In genomic region chr18:77076111-77076510, GRCh38 we compare ENCODE assay signal across 24 cellular contexts.
"Had no signal": no experiment of that assay in that cellular context is flagged by ENCODE, and none has a peak within 500 bp of the region (broad histone marks: within the 10 kb centered on the region; RNA-seq: fewer than 3 reads in every experiment).

No MANE protein-coding gene starts in this region.

- H3K9me3 Mint-ChIP-seq: activated CD4-positive, alpha-beta memory T cell treated with anti-CD3 and anti-CD28 coated beads, Interleukin-2, amount 10 ng/mL, durations not matched to agents 7 days and 5 days; activated naive CD4-positive, alpha-beta T cell treated with anti-CD3 and anti-CD28 coated beads, Interleukin-2, amount 50 U/mL, for 24 hours; nephron progenitor cell; T-helper 1 cell treated with Interleukin-12 subunit alpha and Interleukin-12 subunit beta and Interleukin-4 antibody, amounts not matched to agents 30 μg/mL and 1 μg/mL, for 36 hours had no signal

- DNase-seq: activated CD4-positive, alpha-beta memory T cell treated with anti-CD3 and anti-CD28 coated beads, Interleukin-2, amount 10 ng/mL, durations not matched to agents 7 days and 5 days; activated CD4-positive, alpha-beta T cell treated with anti-CD3 and anti-CD28 coated beads for 4 hours; activated CD4-positive, CD25-positive, alpha-beta regulatory T cell; activated gamma-delta T cell treated with Interleukin-2 at 50 U/mL for 16 hours; activated T-cell treated with anti-CD3 and anti-CD28 coated beads, Interleukin-2, amount 50 U/mL, for 48 hours; anterior cingulate cortex; body of pancreas; erythroblast; foreskin fibroblast; midbrain; nephron progenitor cell; occipital lobe; small intestine; stimulated activated CD4-positive, alpha-beta T cell treated with anti-CD3 and anti-CD28 coated beads, Interleukin-15, amount 100 ng/mL, for 24 hours; stimulated activated naive B cell treated with anti-CD40 and anti-IgM and Interleukin-4, amounts not matched to agents 10 μg/mL and 1 μg/mL and 100 μg/mL, for 72 hours; testis; trophoblast cell; uterus had no signal

- H3K36me3 ChIP-seq: cardiac muscle cell, uterus had no signal

- H3K27ac ChIP-seq: body of pancreas, cardiac muscle cell, testis, uterus had no signal

- H3K4me3 Mint-ChIP-seq: activated CD4-positive, alpha-beta memory T cell treated with anti-CD3 and anti-CD28 coated beads, Interleukin-2, amount 10 ng/mL, durations not matched to agents 7 days and 5 days; activated naive CD4-positive, alpha-beta T cell treated with anti-CD3 and anti-CD28 coated beads, Interleukin-2, amount 50 U/mL, for 24 hours; nephron progenitor cell; stimulated activated naive B cell treated with anti-CD40 and anti-IgM and Interleukin-4, amounts not matched to agents 10 μg/mL and 1 μg/mL and 100 μg/mL, for 72 hours; T-helper 1 cell treated with Interleukin-12 subunit alpha and Interleukin-12 subunit beta and Interleukin-4 antibody, amounts not matched to agents 30 μg/mL and 1 μg/mL, for 36 hours had no signal

- H3K4me1 ChIP-seq: testis had no signal

- H3K27me3 ChIP-seq: body of pancreas, cardiac muscle cell, testis, uterus had no signal

- H3K4me3 ChIP-seq: body of pancreas, cardiac muscle cell, lung, testis, uterus had no signal

- H3K27me3 Mint-ChIP-seq: activated CD4-positive, alpha-beta memory T cell treated with anti-CD3 and anti-CD28 coated beads, Interleukin-2, amount 10 ng/mL, durations not matched to agents 7 days and 5 days; activated naive CD4-positive, alpha-beta T cell treated with anti-CD3 and anti-CD28 coated beads, Interleukin-2, amount 50 U/mL, for 24 hours; stimulated activated naive B cell treated with anti-CD40 and anti-IgM and Interleukin-4, amounts not matched to agents 10 μg/mL and 1 μg/mL and 100 μg/mL, for 72 hours had no signal

- ATAC-seq: body of pancreas; left lobe of liver; sciatic nerve; stimulated activated naive B cell treated with anti-CD40 and anti-IgM and Interleukin-4, amounts not matched to agents 10 μg/mL and 1 μg/mL and 100 μg/mL, for 72 hours had no signal

- H3K9me3 ChIP-seq: body of pancreas, testis, uterus had no signal

- H3K27ac Mint-ChIP-seq: activated CD4-positive, alpha-beta memory T cell treated with anti-CD3 and anti-CD28 coated beads, Interleukin-2, amount 10 ng/mL, durations not matched to agents 7 days and 5 days; nephron progenitor cell; stimulated activated naive B cell treated with anti-CD40 and anti-IgM and Interleukin-4, amounts not matched to agents 10 μg/mL and 1 μg/mL and 100 μg/mL, for 72 hours; T-helper 1 cell treated with Interleukin-12 subunit alpha and Interleukin-12 subunit beta and Interleukin-4 antibody, amounts not matched to agents 30 μg/mL and 1 μg/mL, for 36 hours had no signal
